12 cellular contexts compared by ENCODE assay signal in the genomic region with DNA sequence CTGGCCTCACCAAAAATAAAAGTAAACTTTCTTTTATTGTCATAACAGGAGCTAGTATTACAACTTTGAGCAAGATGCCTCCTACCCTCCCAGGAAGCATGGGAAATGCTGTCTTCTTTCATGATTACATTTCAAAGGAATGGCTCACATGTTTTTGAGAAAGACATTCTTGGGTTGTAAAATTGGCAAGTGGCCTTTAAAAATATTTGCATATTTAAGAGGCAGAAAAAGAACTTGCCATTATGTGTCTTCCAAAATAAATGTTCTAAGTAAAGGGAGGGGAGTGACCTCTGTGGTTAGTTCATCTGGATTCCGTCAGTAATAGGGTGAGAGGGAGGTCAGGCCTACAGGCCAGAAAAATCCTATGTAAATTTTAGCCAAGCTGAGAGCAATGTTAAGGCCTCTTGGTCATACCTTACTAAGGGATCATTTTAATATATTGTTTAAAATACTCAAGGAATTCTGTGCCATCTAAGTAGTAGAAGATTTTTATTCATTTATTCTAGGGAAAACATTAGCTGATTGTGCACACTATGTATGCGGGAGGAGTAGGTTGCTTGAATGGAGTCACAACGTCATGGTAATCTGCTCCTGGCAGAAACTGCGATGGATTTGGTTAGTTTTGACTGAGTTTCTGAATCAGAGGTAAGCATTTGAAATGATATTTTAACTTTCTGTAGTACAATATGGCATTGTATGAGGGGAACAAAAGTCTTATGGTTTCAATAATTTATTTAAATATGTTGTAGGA.
DNase-seq lines count a peak whose midpoint lies in the region; ATAC-seq, FAIRE-seq and TF ChIP-seq lines count a peak whose summit lies in the region.
"Had no signal": no experiment of that assay in that cellular context is flagged by ENCODE, and none has a peak within 500 bp of the region (broad histone marks: within the 10 kb centered on the region; RNA-seq: fewer than 3 reads in every experiment).

No MANE protein-coding gene starts in this region.

- H4K91ac ChIP-seq in mesenchymal stem cell (ENCODE audit: low read length), result no peak overlapping the region

- no peak overlapping the region for H3K4me2 ChIP-seq in mesenchymal stem cell (ENCODE audit: low read length, poor library complexity, severe bottlenecking)

- H3K79me1 ChIP-seq in mesenchymal stem cell (replicated peaks; ENCODE audit: low read length, poor library complexity, severe bottlenecking), result no peaks in the 10 kb centered on the region

- H3K4me3 Mint-ChIP-seq in chondrocyte (ENCODE audit: unreplicated experiment) (no peak overlapping the region), T-cell (no peak overlapping the region)

- no peak overlapping the region for H2BK15ac ChIP-seq in mesenchymal stem cell (ENCODE audit: low read depth, poor library complexity, severe bottlenecking)

- H4K8ac ChIP-seq in mesenchymal stem cell (ENCODE audit: low read length), result no peak overlapping the region

- no peak for TF ChIP-seq CTCF in chondrocyte (IDR thresholded peaks at IDR 0.05)

- H3K27me3 ChIP-seq in mesenchymal stem cell (ENCODE audit: control insufficient read depth in 1 of 2, insufficient read depth in 1 of 2, low read length in 2 of 2), result no peaks in the 10 kb centered on the region
- no peaks in the 10 kb centered on the region for H3K27me3 ChIP-seq in small intestine (ENCODE audit: control insufficient read depth in 2 of 2, insufficient read depth in 2 of 2, low read length in 2 of 2)
- H3K27me3 ChIP-seq: testis had no signal

- H3K9me3 Mint-ChIP-seq in chondrocyte (ENCODE audit: low read depth), result peaks cover 12% of the 10 kb centered on the region
- peaks cover 21 to 30% (median 23%) of the 10 kb centered on the region in 3 donors for H3K9me3 Mint-ChIP-seq in T-cell

- H3K4me1 Mint-ChIP-seq in chondrocyte (ENCODE audit: low read depth) (peaks cover 12% of the 10 kb centered on the region), T-cell (no peaks in the 10 kb centered on the region)

- H3K23ac ChIP-seq in mesenchymal stem cell (ENCODE audit: low read length in 2 of 2), result no peak overlapping the region

- H3K36me3 Mint-ChIP-seq in chondrocyte (ENCODE audit: low read depth) (no peaks in the 10 kb centered on the region), T-cell (no peaks in the 10 kb centered on the region)
- H3K36me3 Mint-ChIP-seq: brain had no signal

- H3K27me3 Mint-ChIP-seq in chondrocyte (ENCODE audit: low read depth) (peaks cover 13% of the 10 kb centered on the region), T-cell (no peaks in the 10 kb centered on the region)

- no peak overlapping the region for H2BK120ac ChIP-seq in mesenchymal stem cell (ENCODE audit: low read depth, low read length)

- FAIRE-seq in small intestine (lab: Jason Lieb, UNC), result no peak
- FAIRE-seq: G401.6 had no signal

- CTCF ChIA-PET in T-cell (lab: Charles Lee), result no interaction called here

- H3K27ac ChIP-seq in mesenchymal stem cell (ENCODE audit: low read length, poor library complexity, severe bottlenecking), result peak overlapping the region; percentile 80
- no peak overlapping the region for H3K27ac ChIP-seq in small intestine (ENCODE audit: low read depth in 1 of 2, low read length in 1 of 2)
- H3K27ac ChIP-seq: testis had no signal

- H2BK12ac ChIP-seq in mesenchymal stem cell (ENCODE audit: low read length in 2 of 2), result no peak overlapping the region

- H2AK5ac ChIP-seq in mesenchymal stem cell (ENCODE audit: low read length, severe bottlenecking), result no peak overlapping the region

- H3K4me3 ChIP-seq in mesenchymal stem cell (ENCODE audit: insufficient read depth in 1 of 2, low read depth in 1 of 2, low read length in 2 of 2) (no peak overlapping the region), small intestine (ENCODE audit: low read depth in 1 of 2, low read length in 2 of 2) (no peak overlapping the region)
- H3K4me3 ChIP-seq: testis had no signal

- ATAC-seq in T-cell (replicated peaks in 1 of 4) (no peak), HG03135 (IDR thresholded peaks at IDR 0.05; ENCODE audit: unreplicated experiment) (no peak)

- H3K4me1 ChIP-seq in mesenchymal stem cell (ENCODE audit: control insufficient read depth, insufficient read depth, low read depth, low read length) (peaks cover 1% of the 10 kb centered on the region), small intestine (ENCODE audit: control insufficient read depth in 2 of 2, insufficient read depth in 1 of 2, low read depth in 1 of 2, low read length in 1 of 2) (no peaks in the 10 kb centered on the region)
- H3K4me1 ChIP-seq: testis had no signal

- H3K27ac Mint-ChIP-seq in chondrocyte (ENCODE audit: unreplicated experiment), result peak overlapping the region; percentile 80
- no peak overlapping the region for H3K27ac Mint-ChIP-seq in T-cell

- H3K36me3 ChIP-seq in mesenchymal stem cell (ENCODE audit: control insufficient read depth in 1 of 2, insufficient read depth in 2 of 2, low read depth in 1 of 2, low read length in 2 of 2) (no peaks in the 10 kb centered on the region), small intestine (ENCODE audit: control insufficient read depth in 2 of 2, insufficient read depth in 2 of 2, low read length in 2 of 2) (no peaks in the 10 kb centered on the region)

- H3K9me3 ChIP-seq in mesenchymal stem cell (ENCODE audit: control insufficient read depth, low read length) (peaks cover 9% of the 10 kb centered on the region), small intestine (ENCODE audit: control insufficient read depth, low read depth) (peaks cover 1% of the 10 kb centered on the region)
- H3K9me3 ChIP-seq: testis had no signal

- WGBS in mesenchymal stem cell, result 72% methylated on average over 4 of the region's 4 CpGs
- WGBS in small intestine, 3 donors, result 64 to 73% (median 69%) methylated on average over 4 of the region's 4 CpGs

- peak; percentile 6 for DNase-seq in COLO829 (ENCODE audit: low spot score)
- peak; percentile 95 for DNase-seq in NCI-H226
- DNase-seq in chondrocyte (ENCODE audit: low spot score), result no peak
- DNase-seq in mesenchymal stem cell, result peak; percentile 61
- no peak for DNase-seq in T-cell
- DNase-seq in small intestine, result no peak
- no peak for DNase-seq in activated effector memory CD4-positive, alpha-beta T cell treated with anti-CD3 and anti-CD28 coated beads, Interleukin-2, amount 50 U/mL, for 16 hours
- DNase-seq: NCI-H1694 treated with DMSO at 0.1 percent for 48 hours, testis had no signal

- H3K18ac ChIP-seq in mesenchymal stem cell (ENCODE audit: low read depth in 1 of 2, low read length in 2 of 2), result no peak overlapping the region

- POLR2A ChIA-PET in T-cell (lab: Charles Lee), result interaction anchor here (0.6 to 0.7 kb wide), 2 partner anchors 25 to 840 kb away, joined by 3 to 4 read pairs; no protein-coding TSS in a partner anchor

- H3K4ac ChIP-seq in mesenchymal stem cell (ENCODE audit: low read depth in 1 of 2, low read length in 2 of 2), result no peak overlapping the region

- no peak overlapping the region for H3K14ac ChIP-seq in mesenchymal stem cell (ENCODE audit: low read length in 2 of 2)

- no peak overlapping the region for H2BK5ac ChIP-seq in mesenchymal stem cell (ENCODE audit: low read depth, low read length, poor library complexity, severe bottlenecking)

- H2AFZ ChIP-seq in mesenchymal stem cell (ENCODE audit: low read depth, low read length), result no peak overlapping the region

- H3K9ac ChIP-seq in mesenchymal stem cell (ENCODE audit: low read length), result no peak overlapping the region

Comparison
In these comparisons a context has a peak if more than half of its experiments do, and no peak if none do; other contexts are left out.
1. DNase-seq: peak in COLO829 (single experiment), NCI-H226 (single experiment) and mesenchymal stem cell (single experiment); none in chondrocyte (single experiment), T-cell (0 of 34), small intestine (single experiment) and activated effector memory CD4-positive, alpha-beta T cell treated with anti-CD3 and anti-CD28 coated beads, Interleukin-2, amount 50 U/mL, for 16 hours (single experiment).